13 cellular contexts compared by ENCODE assay signal in the genomic region with DNA sequence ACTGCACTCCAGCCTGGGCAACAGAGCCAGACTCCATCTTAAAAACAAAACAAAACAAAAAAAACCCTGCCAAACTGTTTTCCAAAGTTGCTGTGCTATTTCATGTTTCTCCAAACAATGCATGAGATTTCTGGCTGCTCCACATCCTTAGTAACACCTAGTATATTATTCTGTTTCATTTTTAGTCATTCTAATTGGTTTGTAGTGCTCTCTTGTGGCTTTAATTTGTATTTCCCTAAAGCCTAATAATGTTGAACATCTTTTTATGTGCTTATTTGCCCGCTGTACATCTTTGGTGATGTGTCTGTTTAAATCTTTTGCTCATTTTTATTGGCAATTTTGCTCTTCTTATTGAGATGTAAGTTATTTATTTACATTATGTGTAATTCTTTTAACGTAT. TPM values are rescaled to one million over a fixed set of nuclear protein-coding genes. Genes with fewer than 3 reads are reported as not detected.
A peak's percentile ranks its signal among the peaks of the same experiment; 100 is the strongest.
DNase-seq lines count a peak whose midpoint lies in the region; TF ChIP-seq lines count a peak whose summit lies in the region.
"Had no signal": no experiment of that assay in that cellular context is flagged by ENCODE, and none has a peak within 500 bp of the region (broad histone marks: within the 10 kb centered on the region; RNA-seq: fewer than 3 reads in every experiment).

No MANE protein-coding gene starts in this region.

- peaks cover 9% of the 10 kb centered on the region; the same call in 1 of the 2 replicates for H3K4me1 ChIP-seq in DOHH2 (ENCODE audit: control insufficient read depth, low read length)

- no peaks in the 10 kb centered on the region for H3K9me2 ChIP-seq in DOHH2 (replicated peaks; ENCODE audit: control insufficient read depth, low read length)

- H3K9me3 ChIP-seq in DOHH2 (ENCODE audit: control insufficient read depth, insufficient read depth, low read length) = no peaks in the 10 kb centered on the region

- peak; percentile 17 for TF ChIP-seq CTCF in DOHH2 (IDR thresholded peaks at IDR 0.05; ENCODE audit: low read depth, low read length, poor library complexity, severe bottlenecking)
- no peak for TF ChIP-seq CTCF in choroid plexus epithelial cell (conservative IDR thresholded peaks at IDR 0.05; ENCODE audit: low read depth, low read length)
- TF ChIP-seq CTCF in GM10248 (IDR thresholded peaks at IDR 0.05; ENCODE audit: control extremely low read depth, extremely low read depth, low read depth, missing control alignments) = no peak

- no peak overlapping the region for H3K4me3 ChIP-seq in DOHH2 (ENCODE audit: low read length)
- H3K4me3 ChIP-seq in choroid plexus epithelial cell (ENCODE audit: low read depth, low read length) = no peak overlapping the region

- H3F3A ChIP-seq in DOHH2 (ENCODE audit: control insufficient read depth, insufficient read depth) = no peaks in the 10 kb centered on the region

- intact Hi-C loops in head of caudate nucleus (cut with DNase I) = no loop called here

- H3K79me2 ChIP-seq in DOHH2 (ENCODE audit: control insufficient read depth, low read length) = no peaks in the 10 kb centered on the region

- H3K4me2 ChIP-seq in DOHH2 (ENCODE audit: low read length) = no peak overlapping the region

- CTCF ChIA-PET in GM10248 (lab: Yijun Ruan, JAX) = no interaction called here

- H4K20me1 ChIP-seq in DOHH2 (ENCODE audit: control insufficient read depth, insufficient read depth, low read depth, low read length) = no peaks in the 10 kb centered on the region

- H3K36me3 ChIP-seq in DOHH2 (ENCODE audit: control insufficient read depth, low read length) = no peaks in the 10 kb centered on the region

- H3K27me3 ChIP-seq in DOHH2 (ENCODE audit: control insufficient read depth, low read length) = peaks cover 39% of the 10 kb centered on the region

- H3K27ac ChIP-seq in DOHH2 (ENCODE audit: low read depth, low read length) = no peak overlapping the region

- POLR2A ChIA-PET in GM10248 (lab: Yijun Ruan, JAX) = no interaction called here

- DNase-seq in A172 (ENCODE audit: low spot score) = peak; percentile 40
- DNase-seq in OCI-M1 (lab: John Stamatoyannopoulos, UW) = peak; percentile 8
- DNase-seq in choroid plexus epithelial cell (ENCODE audit: low read depth) = peak; percentile 44
- no peak for DNase-seq in GM10248 (ENCODE audit: extremely low spot score)
- no peak for DNase-seq in foreskin melanocyte
- DNase-seq in head of caudate nucleus = no peak
- DNase-seq in superior temporal gyrus (ENCODE audit: extremely low spot score) = no peak
- DNase-seq: activated CD4-positive, alpha-beta T cell treated with anti-CD3 and anti-CD28 coated beads for 1 hour; activated T-cell treated with anti-CD3 and anti-CD28 coated beads for 4 hours; AML-193; mesendoderm; T-cell had no signal

RNA-seq across cellular contexts. Expression of a gene that starts 18.4 kb away (rescaled TPM):
- 167 and 180 TPM in 2 replicates for total RNA-seq in A172 (2014; rRNA removed; shearing (Covaris generic))

Comparison
In these comparisons a context has a peak if more than half of its experiments do, and no peak if none do; other contexts are left out.
1. DNase-seq: peak in A172 (single experiment), OCI-M1 (single experiment) and choroid plexus epithelial cell (single experiment); none in GM10248 (single experiment), foreskin melanocyte (single experiment), head of caudate nucleus (0 of 42) and superior temporal gyrus (single experiment).